ENCODE assay signal across 16 cellular contexts in genomic region chr14:75445958-75446357, GRCh38. TPM values are rescaled to one million over a fixed set of nuclear protein-coding genes. Genes with fewer than 3 reads are reported as not detected.
"Had no signal": no experiment of that assay in that cellular context is flagged by ENCODE, and none has a peak within 500 bp of the region (broad histone marks: within the 10 kb centered on the region; RNA-seq: fewer than 3 reads in every experiment).

No MANE protein-coding gene starts in this region.

- H3K4me3 ChIP-seq: colonic mucosa, esophagus squamous epithelium, heart right ventricle, ovary had no signal

- H3K27ac Mint-ChIP-seq: naive thymus-derived CD8-positive, alpha-beta T cell had no signal

- H3K4me1 Mint-ChIP-seq: naive thymus-derived CD8-positive, alpha-beta T cell had no signal

- H3K36me3 ChIP-seq: colonic mucosa, ovary had no signal

- H3K9me3 Mint-ChIP-seq: naive thymus-derived CD8-positive, alpha-beta T cell had no signal

- H3K4me3 Mint-ChIP-seq: naive thymus-derived CD8-positive, alpha-beta T cell had no signal

- H3K27me3 ChIP-seq: colonic mucosa, esophagus squamous epithelium, heart right ventricle, ovary had no signal

- H3K27ac ChIP-seq: colonic mucosa, esophagus squamous epithelium, heart right ventricle, ovary had no signal

- H3K9me3 ChIP-seq: colonic mucosa, esophagus squamous epithelium, heart right ventricle, ovary had no signal

- FAIRE-seq: islet of Langerhans, small intestine had no signal

- ATAC-seq: heart right ventricle; naive thymus-derived CD8-positive, alpha-beta T cell; right cardiac atrium had no signal

- DNase-seq: colonic mucosa; dermis blood vessel endothelial cell; esophagus squamous epithelium; foreskin melanocyte; heart right ventricle; hypothalamus; kidney glomerular epithelial cell; naive thymus-derived CD8-positive, alpha-beta T cell; ovary; small intestine; stimulated activated CD4-positive, alpha-beta T cell treated with anti-CD3 and anti-CD28 coated beads, Interleukin-12 subunit alpha, Interleukin-12 subunit beta, amount 100 ng/mL, for 4 hours; stimulated activated CD4-positive, alpha-beta T cell treated with anti-CD3 and anti-CD28 coated beads, Interleukin-2, amount 100 ng/mL, for 48 hours; stimulated activated naive CD4-positive, alpha-beta T cell treated with Interleukin-2 at 50 U/mL for 16 hours; trophoblast cell had no signal

- H3K36me3 Mint-ChIP-seq: naive thymus-derived CD8-positive, alpha-beta T cell had no signal

RNA-seq across cellular contexts. Expression of gene JDP2, which starts 18.1 kb away (rescaled TPM):
- polyA plus RNA-seq: naive thymus-derived CD8-positive, alpha-beta T cell had no signal
